Comparison of ENCODE assay signal across 1 cellular context in the genomic region with DNA sequence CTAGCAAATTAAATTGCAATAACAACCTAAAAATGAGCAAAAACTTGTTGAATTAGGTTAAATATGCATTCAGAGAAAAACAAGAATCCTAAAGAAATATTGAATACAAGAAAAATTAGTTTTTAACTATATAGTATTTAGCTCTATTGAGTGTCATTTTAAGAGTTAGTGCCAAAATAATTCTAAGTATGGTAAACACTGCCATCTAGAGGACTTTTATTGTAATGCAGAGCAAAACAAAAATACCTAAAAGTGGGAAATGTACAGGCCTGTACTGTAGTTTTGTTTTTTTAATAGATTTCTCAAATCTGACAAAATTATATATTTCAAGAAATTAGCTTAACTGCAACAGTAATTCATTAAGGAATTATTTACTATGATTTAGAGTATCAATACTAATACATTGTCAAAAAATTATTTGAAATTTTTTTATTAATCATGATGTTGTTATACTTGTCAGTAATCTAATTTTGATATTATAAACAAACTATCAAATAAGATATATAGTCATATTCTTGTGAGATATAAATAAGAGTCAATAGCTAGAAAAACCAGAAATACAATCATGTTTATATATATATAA.
TF ChIP-seq lines count a peak whose summit lies in the region.

No MANE protein-coding gene starts in this region.

TF ChIP-seq in GM23338, 12 proteins besides CTCF, POLR2A, EP300 and RAD21:
- TF ChIP-seq, protein P1, sequence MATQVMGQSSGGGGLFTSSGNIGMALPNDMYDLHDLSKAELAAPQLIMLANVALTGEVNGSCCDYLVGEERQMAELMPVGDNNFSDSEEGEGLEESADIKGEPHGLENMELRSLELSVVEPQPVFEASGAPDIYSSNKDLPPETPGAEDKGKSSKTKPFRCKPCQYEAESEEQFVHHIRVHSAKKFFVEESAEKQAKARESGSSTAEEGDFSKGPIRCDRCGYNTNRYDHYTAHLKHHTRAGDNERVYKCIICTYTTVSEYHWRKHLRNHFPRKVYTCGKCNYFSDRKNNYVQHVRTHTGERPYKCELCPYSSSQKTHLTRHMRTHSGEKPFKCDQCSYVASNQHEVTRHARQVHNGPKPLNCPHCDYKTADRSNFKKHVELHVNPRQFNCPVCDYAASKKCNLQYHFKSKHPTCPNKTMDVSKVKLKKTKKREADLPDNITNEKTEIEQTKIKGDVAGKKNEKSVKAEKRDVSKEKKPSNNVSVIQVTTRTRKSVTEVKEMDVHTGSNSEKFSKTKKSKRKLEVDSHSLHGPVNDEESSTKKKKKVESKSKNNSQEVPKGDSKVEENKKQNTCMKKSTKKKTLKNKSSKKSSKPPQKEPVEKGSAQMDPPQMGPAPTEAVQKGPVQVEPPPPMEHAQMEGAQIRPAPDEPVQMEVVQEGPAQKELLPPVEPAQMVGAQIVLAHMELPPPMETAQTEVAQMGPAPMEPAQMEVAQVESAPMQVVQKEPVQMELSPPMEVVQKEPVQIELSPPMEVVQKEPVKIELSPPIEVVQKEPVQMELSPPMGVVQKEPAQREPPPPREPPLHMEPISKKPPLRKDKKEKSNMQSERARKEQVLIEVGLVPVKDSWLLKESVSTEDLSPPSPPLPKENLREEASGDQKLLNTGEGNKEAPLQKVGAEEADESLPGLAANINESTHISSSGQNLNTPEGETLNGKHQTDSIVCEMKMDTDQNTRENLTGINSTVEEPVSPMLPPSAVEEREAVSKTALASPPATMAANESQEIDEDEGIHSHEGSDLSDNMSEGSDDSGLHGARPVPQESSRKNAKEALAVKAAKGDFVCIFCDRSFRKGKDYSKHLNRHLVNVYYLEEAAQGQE (IDR thresholded peaks at IDR 0.05; ENCODE audit: unreplicated experiment): no peak
- TF ChIP-seq NANOG (IDR thresholded peaks at IDR 0.05; ENCODE audit: borderline replicate concordance): no peak
- TF ChIP-seq STAT1 (IDR thresholded peaks at IDR 0.05; ENCODE audit: unreplicated experiment): no peak
- TF ChIP-seq POLR2AphosphoS5 (IDR thresholded peaks at IDR 0.05; ENCODE audit: low read depth): no peak
TF ChIP-seq in GM23338: peak in this region for 0.
